Comparison of ENCODE assay signal across 13 cellular contexts in the genomic region with DNA sequence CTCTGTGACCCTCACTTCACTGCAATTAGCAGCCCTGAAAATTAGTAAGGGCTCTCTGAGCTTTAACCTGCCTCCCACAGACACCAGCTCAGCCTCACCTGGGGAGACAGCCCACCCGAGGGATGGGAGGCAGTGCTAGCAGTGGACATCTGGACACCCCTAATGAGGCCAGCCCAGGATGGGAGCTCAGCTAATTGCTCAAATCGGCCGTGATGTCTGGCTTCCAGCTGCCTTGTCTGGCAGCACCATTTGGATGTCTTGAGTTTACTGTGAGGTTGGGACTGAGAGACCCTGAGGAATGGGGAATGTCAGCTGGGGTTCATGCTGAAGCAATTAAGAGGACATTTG.
"Had no signal": no experiment of that assay in that cellular context is flagged by ENCODE, and none has a peak within 500 bp of the region (broad histone marks: within the 10 kb centered on the region; RNA-seq: fewer than 3 reads in every experiment).

No MANE protein-coding gene starts in this region.

- H3K36me3 ChIP-seq: esophagus squamous epithelium, lower lobe of right lung, tibial artery, uterus had no signal

- H3K9me3 ChIP-seq: esophagus squamous epithelium, lower lobe of right lung, tibial artery, uterus had no signal

- H3K4me1 ChIP-seq: lower lobe of right lung, uterus had no signal

- H3K27me3 ChIP-seq: esophagus squamous epithelium, tibial artery, uterus had no signal

- H3K27ac ChIP-seq: coronary artery, lower lobe of right lung, tibial artery, uterus had no signal

- ATAC-seq: lower lobe of right lung had no signal

- DNase-seq: activated CD4-positive, alpha-beta T cell treated with anti-CD3 and anti-CD28 coated beads, Interleukin-2, amount 50 U/mL, for 1 hour; activated CD8-positive, alpha-beta memory T cell treated with anti-CD3 and anti-CD28 coated beads for 24 hours; activated gamma-delta T cell treated with Interleukin-2 at 50 U/mL for 16 hours; amniotic stem cell; caudate nucleus; esophagus squamous epithelium; lower lobe of right lung; midbrain; stimulated activated CD4-positive, alpha-beta T cell treated with anti-CD3 and anti-CD28 coated beads, Interleukin-4, amount 100 ng/mL, for 24 hours; stimulated activated naive CD4-positive, alpha-beta T cell; tibial artery; uterus had no signal

- H3K4me3 ChIP-seq: coronary artery, esophagus squamous epithelium, lower lobe of right lung, tibial artery, uterus had no signal
